In genomic region chr6:46661500-46661899, GRCh38 we compare ENCODE assay signal across 28 cellular contexts. TPM values are rescaled to one million over a fixed set of nuclear protein-coding genes. Genes with fewer than 3 reads are reported as not detected.
"Had no signal": no experiment of that assay in that cellular context is flagged by ENCODE, and none has a peak within 500 bp of the region (broad histone marks: within the 10 kb centered on the region; RNA-seq: fewer than 3 reads in every experiment).

No MANE protein-coding gene starts in this region.

- ATAC-seq: naive thymus-derived CD8-positive, alpha-beta T cell; pancreas; right cardiac atrium; stimulated activated memory B cell treated with anti-CD40 and anti-IgM and Interleukin-4, amounts not matched to agents 10 μg/mL and 1 μg/mL and 100 μg/mL, for 72 hours; stimulated activated naive CD8-positive, alpha-beta T cell treated with anti-CD3 and anti-CD28 coated beads, Interleukin-15, amount 100 ng/mL, for 72 hours; stimulated activated naive CD8-positive, alpha-beta T cell treated with anti-CD3 and anti-CD28 coated beads, Interleukin-15, Interleukin-2, amounts not matched to agents 100 U/mL and 50 U/mL, for 24 hours; upper lobe of right lung had no signal

- H3K36me3 ChIP-seq: neutrophil, prostate gland, spleen, transverse colon, uterus had no signal

- H3K27me3 ChIP-seq: neutrophil, pancreas, right lobe of liver, spleen, suprapubic skin, testis, tibial artery, transverse colon, upper lobe of right lung, uterus had no signal

- H3K4me3 ChIP-seq: pancreas, prostate gland, right lobe of liver, skin epidermis, smooth muscle cell, spleen, suprapubic skin, testis, tibial artery, transverse colon, upper lobe of right lung, uterus had no signal

- H3K27ac ChIP-seq: neutrophil, pancreas, prostate gland, right lobe of liver, skin epidermis, spleen, suprapubic skin, testis, tibial artery, transverse colon, upper lobe of right lung, uterus had no signal

- FAIRE-seq: pancreas had no signal

- H3K4me2 ChIP-seq: smooth muscle cell had no signal

- DNase-seq: naive B cell; naive thymus-derived CD8-positive, alpha-beta T cell; nucleus accumbens; pancreas; right cardiac atrium; right lobe of liver; spleen; stimulated activated CD4-positive, alpha-beta T cell treated with anti-CD3 and anti-CD28 coated beads, Interleukin-12 subunit alpha, Interleukin-12 subunit beta, amount 100 ng/mL, for 4 hours; stimulated activated CD4-positive, alpha-beta T cell treated with anti-CD3 and anti-CD28 coated beads, Interleukin-1b, Interleukin-23, amount 100 ng/mL, for 48 hours; stimulated activated CD4-positive, alpha-beta T cell treated with anti-CD3 and anti-CD28 coated beads, Interleukin-4, amount 100 ng/mL, for 1 hour; stimulated activated CD4-positive, alpha-beta T cell treated with anti-CD3 and anti-CD28 coated beads, Interleukin-4, amount 100 ng/mL, for 4 hours; stimulated activated CD8-positive, alpha-beta memory T cell treated with anti-CD3 and anti-CD28 coated beads, Interleukin-4, amount 100 ng/mL, for 48 hours; stimulated activated naive CD4-positive, alpha-beta T cell; stimulated activated naive CD8-positive, alpha-beta T cell treated with anti-CD3 and anti-CD28 coated beads, Interleukin-15, amount 100 ng/mL, for 72 hours; stimulated activated naive CD8-positive, alpha-beta T cell treated with anti-CD3 and anti-CD28 coated beads, Interleukin-15, Interleukin-2, amounts not matched to agents 100 U/mL and 50 U/mL, for 24 hours; substantia nigra; testis; tibial artery; transverse colon; upper lobe of right lung; uterus had no signal

- H3K9me3 ChIP-seq: neutrophil, pancreas, prostate gland, right lobe of liver, spleen, suprapubic skin, testis, tibial artery, transverse colon, upper lobe of right lung, uterus had no signal

- H3K4me1 ChIP-seq: pancreas, prostate gland, spleen, suprapubic skin, testis, tibial artery, transverse colon, upper lobe of right lung, uterus had no signal

RNA-seq across cellular contexts. Expression of gene SLC25A27, which starts 8.7 kb away (rescaled TPM):
- polyA plus RNA-seq: naive thymus-derived CD8-positive, alpha-beta T cell had no signal

RNA-seq across cellular contexts. Expression of gene CYP39A1, which starts 8.9 kb away (rescaled TPM):
- total RNA-seq: naive thymus-derived CD8-positive, alpha-beta T cell had no signal
- polyA plus RNA-seq: naive thymus-derived CD8-positive, alpha-beta T cell had no signal

RNA-seq across cellular contexts. Expression of gene TDRD6, which starts 26.2 kb away (rescaled TPM):
- total RNA-seq: pulmonary artery endothelial cell had no signal
- polyA plus RNA-seq: naive thymus-derived CD8-positive, alpha-beta T cell; smooth muscle cell had no signal
